Comparison of ENCODE assay signal across 10 cellular contexts in genomic region chr12:62256408-62257079, GRCh38. TPM values are rescaled to one million over a fixed set of nuclear protein-coding genes. Genes with fewer than 3 reads are reported as not detected.
DNase-seq lines count a peak whose midpoint lies in the region; ATAC-seq, FAIRE-seq and TF ChIP-seq lines count a peak whose summit lies in the region.
"Had no signal": no experiment of that assay in that cellular context is flagged by ENCODE, and none has a peak within 500 bp of the region (broad histone marks: within the 10 kb centered on the region; RNA-seq: fewer than 3 reads in every experiment).

No MANE protein-coding gene starts in this region.

- no peak for FAIRE-seq in small intestine (lab: Jason Lieb, UNC)

- peak overlapping the region; percentile 53 for H3K4me3 Mint-ChIP-seq in activated naive CD4-positive, alpha-beta T cell treated with anti-CD3 and anti-CD28 coated beads for 36 hours
- H3K4me3 Mint-ChIP-seq in type B pancreatic cell: no peak overlapping the region

- H3K36me3 ChIP-seq in heart right ventricle (no peaks in the 10 kb centered on the region), mucosa of descending colon (ENCODE audit: low read depth) (no peaks in the 10 kb centered on the region), small intestine (ENCODE audit: control insufficient read depth in 2 of 2, insufficient read depth in 2 of 2, low read length in 2 of 2) (no peaks in the 10 kb centered on the region)

- TF ChIP-seq CTCF in heart right ventricle (IDR thresholded peaks at IDR 0.05): no peak
- TF ChIP-seq CTCF in omental fat pad (IDR thresholded peaks at IDR 0.05): no peak
- TF ChIP-seq CTCF in type B pancreatic cell (conservative IDR thresholded peaks at IDR 0.05): no peak
- no peak for TF ChIP-seq CTCF in mucosa of descending colon (IDR thresholded peaks at IDR 0.05)

- DNase-seq in heart right ventricle (no peak), cardiac septum (ENCODE audit: low spot score) (no peak), omental fat pad (ENCODE audit: low spot score) (peak; percentile 48), type B pancreatic cell (ENCODE audit: extremely low spot score, unreplicated experiment) (no peak), mucosa of descending colon (no peak), small intestine (no peak)
- peak; percentile 67 for DNase-seq in activated naive CD4-positive, alpha-beta T cell treated with anti-CD3 and anti-CD28 coated beads for 36 hours
- DNase-seq: islet precursor cell, NCI-H2081 treated with DMSO at 0.1 percent for 48 hours had no signal

- H3K9me3 Mint-ChIP-seq in activated naive CD4-positive, alpha-beta T cell treated with anti-CD3 and anti-CD28 coated beads for 36 hours: no peaks in the 10 kb centered on the region
- H3K9me3 Mint-ChIP-seq in type B pancreatic cell: no peaks in the 10 kb centered on the region

- H3K4me3 ChIP-seq in heart right ventricle: peak overlapping the region in 5 of 10 donors; percentile 9 to 19 (median 14)
- no peak overlapping the region for H3K4me3 ChIP-seq in mucosa of descending colon
- H3K4me3 ChIP-seq in small intestine (ENCODE audit: low read depth in 1 of 2, low read length in 2 of 2): no peak overlapping the region

- peak overlapping the region in 8 of 10 donors; percentile 10 to 64 (median 42) for H3K27ac ChIP-seq in heart right ventricle
- H3K27ac ChIP-seq in small intestine (ENCODE audit: low read depth in 1 of 2, low read length in 1 of 2): no peak overlapping the region

- intact Hi-C loops in heart right ventricle (cut with DNase I): no loop called here
- intact Hi-C loops in cardiac septum (cut with DNase I): no loop called here
- intact Hi-C loops in activated naive CD4-positive, alpha-beta T cell treated with anti-CD3 and anti-CD28 coated beads for 36 hours (cut with micrococcal nuclease): no loop called here
- intact Hi-C loops in mucosa of descending colon (cut with DNase I, micrococcal nuclease): no loop called here

- no peak for ATAC-seq in heart right ventricle
- peak; percentile 61 for ATAC-seq in omental fat pad (ENCODE audit: low FRiP score)
- no peak for ATAC-seq in GM21360 (IDR thresholded peaks at IDR 0.05; ENCODE audit: unreplicated experiment)
- ATAC-seq in mucosa of descending colon: no peak

- H3K27me3 ChIP-seq in heart right ventricle (no peaks in the 10 kb centered on the region), small intestine (ENCODE audit: control insufficient read depth in 2 of 2, insufficient read depth in 2 of 2, low read length in 2 of 2) (no peaks in the 10 kb centered on the region)

- peaks cover 39% of the 10 kb centered on the region for H3K4me1 Mint-ChIP-seq in activated naive CD4-positive, alpha-beta T cell treated with anti-CD3 and anti-CD28 coated beads for 36 hours (ENCODE audit: low read depth)
- peaks cover under 1% of the 10 kb centered on the region for H3K4me1 Mint-ChIP-seq in type B pancreatic cell (ENCODE audit: unreplicated experiment)

- peaks cover 2% of the 10 kb centered on the region for H3K36me3 Mint-ChIP-seq in activated naive CD4-positive, alpha-beta T cell treated with anti-CD3 and anti-CD28 coated beads for 36 hours (ENCODE audit: low read depth)
- H3K36me3 Mint-ChIP-seq in type B pancreatic cell: no peaks in the 10 kb centered on the region

- no peaks in the 10 kb centered on the region for H3K27me3 Mint-ChIP-seq in activated naive CD4-positive, alpha-beta T cell treated with anti-CD3 and anti-CD28 coated beads for 36 hours (ENCODE audit: low read depth)
- no peaks in the 10 kb centered on the region for H3K27me3 Mint-ChIP-seq in type B pancreatic cell

- CTCF ChIA-PET in activated naive CD4-positive, alpha-beta T cell treated with anti-CD3 and anti-CD28 coated beads for 36 hours (lab: Charles Lee): interaction anchor here (1.1 kb wide), 1 partner anchor 179 kb away, joined by 3 read pairs; no protein-coding TSS in a partner anchor

- no peaks in the 10 kb centered on the region for H3K9me3 ChIP-seq in heart right ventricle
- H3K9me3 ChIP-seq in mucosa of descending colon: no peaks in the 10 kb centered on the region
- H3K9me3 ChIP-seq in small intestine (ENCODE audit: control insufficient read depth, low read depth): no peaks in the 10 kb centered on the region

- WGBS in heart right ventricle, 2 donors: 30 to 46% methylated on average over 8 of the region's 8 CpGs
- 68 to 70% (median 70%) methylated on average over 8 of the region's 8 CpGs for WGBS in small intestine, 3 donors

- peak overlapping the region; percentile 60 for H3K27ac Mint-ChIP-seq in activated naive CD4-positive, alpha-beta T cell treated with anti-CD3 and anti-CD28 coated beads for 36 hours
- peak overlapping the region; percentile 56 for H3K27ac Mint-ChIP-seq in type B pancreatic cell

- H3K4me1 ChIP-seq in heart right ventricle (peaks cover 0 to 48% (median 18%) of the 10 kb centered on the region in 9 donors), mucosa of descending colon (ENCODE audit: low read depth) (peaks cover 3% of the 10 kb centered on the region), small intestine (ENCODE audit: control insufficient read depth in 2 of 2, insufficient read depth in 1 of 2, low read depth in 1 of 2, low read length in 1 of 2) (no peaks in the 10 kb centered on the region)

RNA-seq across cellular contexts. Expression of gene USP15, which starts 3.7 kb away (rescaled TPM):
- total RNA-seq in heart right ventricle (10 to 100 TPM; 52.5 to 76.0 (median 63.9) TPM), cardiac septum (62.6 TPM), omental fat pad (100 to 1,000 TPM in 2 of 4 donors, 10 to 100 TPM in 2; 80.4 to 159 (median 111) TPM), type B pancreatic cell (ENCODE audit: low replicate concordance) (43.2 and 47.5 TPM in 2 replicates), mucosa of descending colon (10 to 100 TPM; 62.5 to 78.3 (median 64.3) TPM)
- polyA plus RNA-seq in heart right ventricle (10 to 100 TPM; 26.7 to 60.0 TPM), small intestine (10 to 100 TPM; 33.9 to 60.8 (median 54.6) TPM)
- total RNA-seq in activated naive CD4-positive, alpha-beta T cell treated with anti-CD3 and anti-CD28 coated beads for 36 hours: 10 to 100 TPM; 84.5 to 95.5 TPM

Comparison
In these comparisons a context has a peak if more than half of its experiments do, and no peak if none do; other contexts are left out.
1. DNase-seq: peak in activated naive CD4-positive, alpha-beta T cell treated with anti-CD3 and anti-CD28 coated beads for 36 hours (single experiment) and omental fat pad (single experiment); none in heart right ventricle (0 of 2), cardiac septum (single experiment), type B pancreatic cell (single experiment), mucosa of descending colon (0 of 3) and small intestine (single experiment).
2. H3K27ac ChIP-seq: peak in heart right ventricle (8 of 10); none in small intestine (0 of 2).